ENCODE assay signal across 8 cellular contexts in genomic region chr12:55414396-55414823, GRCh38. TPM values are rescaled to one million over a fixed set of nuclear protein-coding genes. Genes with fewer than 3 reads are reported as not detected.
"Had no signal": no experiment of that assay in that cellular context is flagged by ENCODE, and none has a peak within 500 bp of the region (broad histone marks: within the 10 kb centered on the region; RNA-seq: fewer than 3 reads in every experiment).

No MANE protein-coding gene starts in this region.

RNA-seq across cellular contexts. Expression of gene OR6C76, which starts 11.6 kb away (rescaled TPM):
- total RNA-seq: activated CD4-positive, alpha-beta memory T cell treated with anti-CD3 and anti-CD28 coated beads, Interleukin-2, amount 10 ng/mL, durations not matched to agents 7 days and 5 days; astrocyte; esophagus muscularis mucosa; glomerular endothelial cell; myocyte; pulmonary artery endothelial cell; skeletal muscle tissue; transverse colon had no signal

RNA-seq across cellular contexts. Expression of gene OR6C65, which starts 14.1 kb away (rescaled TPM):
- total RNA-seq: activated CD4-positive, alpha-beta memory T cell treated with anti-CD3 and anti-CD28 coated beads, Interleukin-2, amount 10 ng/mL, durations not matched to agents 7 days and 5 days; astrocyte; esophagus muscularis mucosa; glomerular endothelial cell; myocyte; pulmonary artery endothelial cell; skeletal muscle tissue; transverse colon had no signal

RNA-seq across cellular contexts. Expression of gene OR6C2, which starts 29.5 kb away (rescaled TPM):
- total RNA-seq: activated CD4-positive, alpha-beta memory T cell treated with anti-CD3 and anti-CD28 coated beads, Interleukin-2, amount 10 ng/mL, durations not matched to agents 7 days and 5 days; astrocyte; esophagus muscularis mucosa; glomerular endothelial cell; myocyte; pulmonary artery endothelial cell; skeletal muscle tissue had no signal

RNA-seq across cellular contexts. Expression of gene OR6C75, which starts 51.6 kb away (rescaled TPM):
- total RNA-seq: activated CD4-positive, alpha-beta memory T cell treated with anti-CD3 and anti-CD28 coated beads, Interleukin-2, amount 10 ng/mL, durations not matched to agents 7 days and 5 days; astrocyte; esophagus muscularis mucosa; glomerular endothelial cell; myocyte; pulmonary artery endothelial cell; skeletal muscle tissue; transverse colon had no signal

RNA-seq across cellular contexts. Expression of gene OR6C70, which starts 55.5 kb away (rescaled TPM):
- total RNA-seq: astrocyte, esophagus muscularis mucosa, glomerular endothelial cell, myocyte, pulmonary artery endothelial cell, skeletal muscle tissue, transverse colon had no signal
